In the genomic region with DNA sequence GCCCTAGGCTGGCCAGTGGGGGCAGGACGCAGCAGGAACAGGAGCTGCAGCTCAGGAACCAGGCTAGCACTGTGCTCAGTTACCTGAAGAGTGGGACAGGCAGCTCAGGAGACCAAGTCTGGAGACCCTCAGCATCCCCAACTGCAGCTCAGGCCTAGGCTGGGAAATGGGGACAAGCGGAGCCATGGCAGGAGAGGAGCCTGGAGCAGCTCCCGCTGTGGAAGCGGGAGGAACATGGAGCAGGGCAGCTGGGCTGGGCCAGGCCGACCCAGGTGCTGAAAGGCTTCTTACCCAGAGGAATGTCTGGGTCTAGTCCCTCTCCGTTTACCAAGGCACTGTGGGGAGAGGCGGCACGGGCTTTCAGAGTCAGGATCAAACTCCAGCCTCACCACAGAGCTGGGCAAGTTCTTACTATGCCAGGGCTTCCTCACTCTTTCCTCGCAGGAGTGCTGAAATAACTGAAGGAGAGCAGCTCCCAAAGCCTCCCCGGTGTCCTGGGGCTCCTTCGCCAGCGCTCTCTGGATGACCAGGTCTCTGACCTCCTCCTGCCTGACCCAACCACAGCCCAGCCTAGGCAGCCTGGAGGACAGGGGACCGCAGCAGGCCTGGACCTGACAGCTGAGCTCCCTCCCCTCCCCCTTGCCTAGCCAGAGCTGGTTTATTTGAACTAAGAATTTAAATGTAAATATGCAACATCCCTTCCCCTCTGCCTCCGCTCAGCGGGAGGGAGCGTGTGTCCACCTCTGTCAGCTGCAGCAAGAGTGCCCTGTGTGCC, we compare ENCODE assay signal across 15 cellular contexts.
DNase-seq lines count a peak whose midpoint lies in the region; ATAC-seq, FAIRE-seq and TF ChIP-seq lines count a peak whose summit lies in the region.
"Had no signal": no experiment of that assay in that cellular context is flagged by ENCODE, and none has a peak within 500 bp of the region (broad histone marks: within the 10 kb centered on the region; RNA-seq: fewer than 3 reads in every experiment).

No MANE protein-coding gene starts in this region.

- POLR2A ChIA-PET in HepG2 (lab: Yijun Ruan, JAX): interaction anchor here (1.0 to 4.1 kb wide), 4 partner anchors 16 to 74 kb away, joined by 5 to 85 read pairs (median 14); no protein-coding TSS in a partner anchor

- peak overlapping the region; percentile 94 for H3K4me2 ChIP-seq in HepG2 (ENCODE audit: low read depth, low read length)

- H3K9ac ChIP-seq in HepG2 (ENCODE audit: insufficient read depth, low read depth, low read length): peak overlapping the region; percentile 18; the same call in 1 of the 2 replicates

- peaks cover 11% of the 10 kb centered on the region for H3K27me3 Mint-ChIP-seq in activated CD8-positive, alpha-beta memory T cell treated with anti-CD3 and anti-CD28 coated beads, Interleukin-2, amount 10 ng/mL, durations not matched to agents 7 days and 5 days

- H3K9me3 Mint-ChIP-seq in activated CD8-positive, alpha-beta memory T cell treated with anti-CD3 and anti-CD28 coated beads, Interleukin-2, amount 10 ng/mL, durations not matched to agents 7 days and 5 days (ENCODE audit: low read depth): no peaks in the 10 kb centered on the region
- H3K9me3 Mint-ChIP-seq: T-cell had no signal

- ATAC-seq in HepG2 (peak; percentile 88), thoracic aorta (ENCODE audit: insufficient number of reproducible peaks, low FRiP score, low read depth) (no peak)
- no peak for ATAC-seq in activated CD8-positive, alpha-beta memory T cell treated with anti-CD3 and anti-CD28 coated beads, Interleukin-2, amount 10 ng/mL, durations not matched to agents 7 days and 5 days

- TF ChIP-seq POLR2A in HepG2 (IDR thresholded peaks at IDR 0.05; ENCODE audit: insufficient read depth in 1 of 2, low read depth in 2 of 2, low read length in 2 of 2): no peak

- BruUV-seq in HepG2 (replicated peaks; lab: Mats Ljungman, UMichigan): no TSS peak

- H3K4me1 ChIP-seq in HepG2 (ENCODE audit: insufficient read depth, low read length): peaks cover 66% of the 10 kb centered on the region
- peaks cover 34 to 60% of the 10 kb centered on the region in 2 donors for H3K4me1 ChIP-seq in thoracic aorta (ENCODE audit: control insufficient read depth in 1 of 2, low read depth in 2 of 2)

- H3K27me3 ChIP-seq in HepG2 (ENCODE audit: control insufficient read depth in 1 of 2, insufficient read depth in 2 of 2, low read length in 2 of 2) (peaks cover 10 to 28% of the 10 kb centered on the region in 2 experiments; a peak in 4 of 5 replicates), thoracic aorta (replicated peaks; ENCODE audit: insufficient read depth) (no peaks in the 10 kb centered on the region), MG63 (no peaks in the 10 kb centered on the region)

- H3K36me3 ChIP-seq in HepG2 (replicated peaks in 1 of 2; ENCODE audit: control insufficient read depth in 1 of 2, insufficient read depth in 2 of 2, low read length in 2 of 2) (no peaks in the 10 kb centered on the region), thoracic aorta (no peaks in the 10 kb centered on the region), MG63 (no peaks in the 10 kb centered on the region)

- H3K4me3 Mint-ChIP-seq in activated CD8-positive, alpha-beta memory T cell treated with anti-CD3 and anti-CD28 coated beads, Interleukin-2, amount 10 ng/mL, durations not matched to agents 7 days and 5 days: no peak overlapping the region
- H3K4me3 Mint-ChIP-seq: T-cell had no signal

- TF ChIP-seq CTCF in HepG2 (CRISPR knock-in tag; IDR thresholded peaks at IDR 0.05) (peak; percentile 30; the same call in 1 of the 2 replicates), thoracic aorta (IDR thresholded peaks at IDR 0.05) (peak; percentile 28)

- intact Hi-C loops in HepG2 (cut with micrococcal nuclease; ENCODE audit: unreplicated experiment): loop anchor here (1.0 to 5.0 kb wide), 5 partner anchors 18 to 215 kb away; no protein-coding TSS in a partner anchor

- no peaks in the 10 kb centered on the region for H4K20me1 ChIP-seq in HepG2 (ENCODE audit: insufficient read depth, low read length)

- H3K36me3 Mint-ChIP-seq in activated CD8-positive, alpha-beta memory T cell treated with anti-CD3 and anti-CD28 coated beads, Interleukin-2, amount 10 ng/mL, durations not matched to agents 7 days and 5 days: no peaks in the 10 kb centered on the region
- H3K36me3 Mint-ChIP-seq: T-cell had no signal

- FAIRE-seq in HepG2 (lab: Jason Lieb, UNC): peak; percentile 64
- FAIRE-seq: A204.1, bronchial epithelial cell had no signal

- H3K4me3 ChIP-seq in HepG2 (replicated peaks in 1 of 3; ENCODE audit: insufficient read depth in 1 of 3, low read depth in 2 of 3, low read length in 3 of 3) (peak overlapping the region; percentile 46 to 74 (median 53)), thoracic aorta (no peak overlapping the region), MG63 (no peak overlapping the region)

- TF ChIP-seq RAD21 in HepG2 (CRISPR knock-in tag; IDR thresholded peaks at IDR 0.05): no peak

- CTCF ChIA-PET in HepG2 (lab: Yijun Ruan, JAX; ENCODE audit: low intra/inter-chr PET ratio, low total read pairs): no interaction called here
- CTCF ChIA-PET in activated CD8-positive, alpha-beta memory T cell treated with anti-CD3 and anti-CD28 coated beads, Interleukin-2, amount 10 ng/mL, durations not matched to agents 7 days and 5 days (lab: Charles Lee): no interaction called here

- WGBS in HepG2 (ENCODE audit: low lambda C conversion rate): under 1% methylated on average over 14 of the region's 16 CpGs

- H3K27ac Mint-ChIP-seq in activated CD8-positive, alpha-beta memory T cell treated with anti-CD3 and anti-CD28 coated beads, Interleukin-2, amount 10 ng/mL, durations not matched to agents 7 days and 5 days: no peak overlapping the region
- H3K27ac Mint-ChIP-seq: T-cell had no signal

- DNase-seq in NCI-H2081 (lab: John Stamatoyannopoulos, UW): peak; percentile 34 to 69
- DNase-seq in NCI-H2081 treated with DMSO at 0.1 percent for 48 hours (lab: John Stamatoyannopoulos, UW): no peak
- peak; percentile 79 for DNase-seq in SHP77 treated with DMSO at 0.1 percent for 48 hours (lab: John Stamatoyannopoulos, UW)
- peak; percentile 75 for DNase-seq in HepG2 (ENCODE audit: low spot score)
- no peak for DNase-seq in thoracic aorta (ENCODE audit: low spot score)
- DNase-seq in activated CD8-positive, alpha-beta memory T cell treated with anti-CD3 and anti-CD28 coated beads, Interleukin-2, amount 10 ng/mL, durations not matched to agents 7 days and 5 days: no peak
- DNase-seq in DMS114 treated with DMSO at 0.1 percent for 48 hours (lab: John Stamatoyannopoulos, UW; ENCODE audit: unreplicated experiment): no peak
- no peak for DNase-seq in MG63
- DNase-seq: activated effector memory CD4-positive, alpha-beta T cell treated with anti-CD3 and anti-CD28 coated beads, Interleukin-2, amount 50 U/mL, for 16 hours; DMS79 treated with DMSO at 0.1 percent for 48 hours; NCI-H524 treated with DMSO at 0.1 percent for 48 hours; stimulated activated CD4-positive, alpha-beta T cell treated with anti-CD3 and anti-CD28 coated beads, Interleukin-4, amount 100 ng/mL, for 1 hour; T-cell had no signal

- no peaks in the 10 kb centered on the region for H3K79me2 ChIP-seq in HepG2 (ENCODE audit: insufficient read depth, low read length)

- in situ Hi-C loops in HepG2 (cut with HindIII; ENCODE audit: extremely low pct_ligation_motif_present, low pct_unique_long_range_greater_than_20kb): no loop called here

- peak overlapping the region; percentile 1 for H2AFZ ChIP-seq in HepG2 (ENCODE audit: low read length)

- H3K4me1 Mint-ChIP-seq in activated CD8-positive, alpha-beta memory T cell treated with anti-CD3 and anti-CD28 coated beads, Interleukin-2, amount 10 ng/mL, durations not matched to agents 7 days and 5 days: no peaks in the 10 kb centered on the region
- H3K4me1 Mint-ChIP-seq: T-cell had no signal

- TF ChIP-seq EP300 in HepG2 (IDR thresholded peaks at IDR 0.05; ENCODE audit: low read depth in 2 of 2, low read length in 2 of 2): peak in 1 of 2 experiments; percentile 40; a peak in 1 of 4 replicates
- 0 out of 2 replicates have a peak, but pooled peaks have one; percentile 42 for TF ChIP-seq EP300 in HepG2 (CRISPR knock-in tag; IDR thresholded peaks at IDR 0.05; ENCODE audit: borderline replicate concordance)

- H3K27ac ChIP-seq in HepG2 (ENCODE audit: extremely low read length, insufficient read depth, low read length): no peak overlapping the region
- H3K27ac ChIP-seq in thoracic aorta: peak overlapping the region; percentile 71 to 91

- H3K9me3 ChIP-seq in HepG2 (ENCODE audit: low read length): no peaks in the 10 kb centered on the region
- H3K9me3 ChIP-seq in thoracic aorta: no peaks in the 10 kb centered on the region
- H3K9me3 ChIP-seq in MG63: no peaks in the 10 kb centered on the region

TF ChIP-seq in HepG2, 621 proteins besides CTCF, POLR2A, EP300 and RAD21 (continues in another document):
- TF ChIP-seq ZNF343 (CRISPR knock-in tag; IDR thresholded peaks at IDR 0.05): 0 out of 2 replicates have a peak, but pooled peaks have one; percentile 57
- TF ChIP-seq, protein P1, sequence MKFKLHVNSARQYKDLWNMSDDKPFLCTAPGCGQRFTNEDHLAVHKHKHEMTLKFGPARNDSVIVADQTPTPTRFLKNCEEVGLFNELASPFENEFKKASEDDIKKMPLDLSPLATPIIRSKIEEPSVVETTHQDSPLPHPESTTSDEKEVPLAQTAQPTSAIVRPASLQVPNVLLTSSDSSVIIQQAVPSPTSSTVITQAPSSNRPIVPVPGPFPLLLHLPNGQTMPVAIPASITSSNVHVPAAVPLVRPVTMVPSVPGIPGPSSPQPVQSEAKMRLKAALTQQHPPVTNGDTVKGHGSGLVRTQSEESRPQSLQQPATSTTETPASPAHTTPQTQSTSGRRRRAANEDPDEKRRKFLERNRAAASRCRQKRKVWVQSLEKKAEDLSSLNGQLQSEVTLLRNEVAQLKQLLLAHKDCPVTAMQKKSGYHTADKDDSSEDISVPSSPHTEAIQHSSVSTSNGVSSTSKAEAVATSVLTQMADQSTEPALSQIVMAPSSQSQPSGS (CRISPR knock-in tag; IDR thresholded peaks at IDR 0.05): no peak; the same call in 1 of the 2 replicates

Comparison
In these comparisons a context has a peak if more than half of its experiments do, and no peak if none do; other contexts are left out.
1. DNase-seq: peak in NCI-H2081 (2 of 2), SHP77 treated with DMSO at 0.1 percent for 48 hours (single experiment) and HepG2 (single experiment); none in NCI-H2081 treated with DMSO at 0.1 percent for 48 hours (single experiment), thoracic aorta (single experiment), activated CD8-positive, alpha-beta memory T cell treated with anti-CD3 and anti-CD28 coated beads, Interleukin-2, amount 10 ng/mL, durations not matched to agents 7 days and 5 days (single experiment), DMS114 treated with DMSO at 0.1 percent for 48 hours (single experiment) and MG63 (single experiment).
2. H3K4me3 ChIP-seq: peak in HepG2 (3 of 3); none in thoracic aorta (single experiment) and MG63 (single experiment).